Comparison of ENCODE assay signal across 10 cellular contexts in the genomic region with DNA sequence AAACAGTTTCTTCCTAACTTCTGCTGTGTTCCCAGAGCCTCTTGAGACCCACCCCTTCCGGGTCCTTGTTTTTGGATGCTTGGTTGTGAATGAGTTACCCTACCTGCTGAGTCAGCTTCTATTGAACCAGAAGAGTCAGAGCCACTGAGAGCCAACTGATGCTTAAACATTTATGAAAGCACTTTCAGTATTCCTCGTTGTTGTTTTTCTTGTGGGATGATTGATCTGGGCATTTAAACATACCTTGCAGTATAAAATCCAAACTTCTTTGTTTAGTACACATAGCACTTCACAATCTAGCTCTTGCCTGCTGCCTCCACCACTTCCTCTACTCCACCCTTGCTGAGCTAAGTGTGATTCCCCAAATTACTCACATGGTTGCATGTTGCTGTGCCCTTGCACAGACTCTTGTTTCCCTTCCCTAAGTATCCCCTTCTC. TPM values are rescaled to one million over a fixed set of nuclear protein-coding genes. Genes with fewer than 3 reads are reported as not detected.
A peak's percentile ranks its signal among the peaks of the same experiment; 100 is the strongest.
DNase-seq lines count a peak whose midpoint lies in the region; ATAC-seq, FAIRE-seq and TF ChIP-seq lines count a peak whose summit lies in the region.
"Had no signal": no experiment of that assay in that cellular context is flagged by ENCODE, and none has a peak within 500 bp of the region (broad histone marks: within the 10 kb centered on the region; RNA-seq: fewer than 3 reads in every experiment).

No MANE protein-coding gene starts in this region.

- no peak overlapping the region for H3K4me3 Mint-ChIP-seq in glutamatergic neuron (ENCODE audit: unreplicated experiment)
- H3K4me3 Mint-ChIP-seq: activated naive CD8-positive, alpha-beta T cell; neural crest cell had no signal

- 77 to 83% (median 82%) methylated on average over 2 of the region's 2 CpGs for WGBS in psoas muscle, 3 donors

- no peak overlapping the region for H3K9ac ChIP-seq in OCI-LY3 (ENCODE audit: low read length)

- H3K36me3 Mint-ChIP-seq in glutamatergic neuron (ENCODE audit: unreplicated experiment) = no peaks in the 10 kb centered on the region
- H3K36me3 Mint-ChIP-seq: activated naive CD8-positive, alpha-beta T cell had no signal

- H3K4me3 ChIP-seq in OCI-LY3 (ENCODE audit: low read length) (peak overlapping the region; percentile 8; the same call in 1 of the 2 replicates), left lung (no peak overlapping the region), psoas muscle (no peak overlapping the region)

- no peak for DNase-seq in GM18507 (ENCODE audit: extremely low spot score, insufficient read length, low read depth)
- no peak for DNase-seq in left lung
- no peak for DNase-seq in psoas muscle
- DNase-seq in NCI-H1105 treated with DMSO at 0.1 percent for 48 hours (lab: John Stamatoyannopoulos, UW) = no peak
- no peak for DNase-seq in D341Med (ENCODE audit: low spot score)
- DNase-seq in glutamatergic neuron = no peak

- intact Hi-C loops in left lung (cut with DNase I) (no loop called here), psoas muscle (cut with DNase I) (no loop called here)

- H3K4me1 ChIP-seq in OCI-LY3 (ENCODE audit: low read length) (peaks cover 13% of the 10 kb centered on the region), left lung (peaks cover 16 to 20% of the 10 kb centered on the region in 2 donors), psoas muscle (peaks cover 15% of the 10 kb centered on the region)

- H3K9me3 ChIP-seq in OCI-LY3 (ENCODE audit: insufficient read depth, low read length) (no peaks in the 10 kb centered on the region), left lung (no peaks in the 10 kb centered on the region), psoas muscle (no peaks in the 10 kb centered on the region)

- TF ChIP-seq CTCF in OCI-LY3 (IDR thresholded peaks at IDR 0.05; ENCODE audit: low read depth, low read length) = no peak
- TF ChIP-seq CTCF in left lung (IDR thresholded peaks at IDR 0.05) = no peak
- no peak for TF ChIP-seq CTCF in psoas muscle (IDR thresholded peaks at IDR 0.05)
- no peak for TF ChIP-seq CTCF in glutamatergic neuron (IDR thresholded peaks at IDR 0.05; ENCODE audit: partially characterized antibody, unreplicated experiment)

- H2AFZ ChIP-seq in OCI-LY3 (ENCODE audit: low read depth, low read length) = no peak overlapping the region

- H4K20me1 ChIP-seq in OCI-LY3 (ENCODE audit: insufficient read depth, low read length) = no peaks in the 10 kb centered on the region

- H3K79me2 ChIP-seq in OCI-LY3 (ENCODE audit: low read length) = no peaks in the 10 kb centered on the region

- H3K27me3 Mint-ChIP-seq in glutamatergic neuron (ENCODE audit: unreplicated experiment) = peaks cover 5% of the 10 kb centered on the region

- peak; percentile 75 for FAIRE-seq in GM18507 (lab: Jason Lieb, UNC)

- H3K27me3 ChIP-seq in OCI-LY3 (ENCODE audit: low read depth, low read length) = peaks cover 33% of the 10 kb centered on the region
- peaks cover 0 to 20% of the 10 kb centered on the region in 2 donors for H3K27me3 ChIP-seq in left lung
- no peaks in the 10 kb centered on the region for H3K27me3 ChIP-seq in psoas muscle (ENCODE audit: insufficient read depth in 3 of 3, low read length in 2 of 3)

- ATAC-seq in GM21825 (IDR thresholded peaks at IDR 0.05; ENCODE audit: unreplicated experiment) = peak; percentile 72
- ATAC-seq in left lung = peak; percentile 48
- ATAC-seq in psoas muscle = no peak

- H3K36me3 ChIP-seq in OCI-LY3 (replicated peaks; ENCODE audit: low read depth, low read length) (no peaks in the 10 kb centered on the region), left lung (peaks cover 0 to 8% of the 10 kb centered on the region in 2 donors), psoas muscle (ENCODE audit: insufficient read depth in 1 of 2, low read depth in 1 of 2) (peaks cover 4 to 11% of the 10 kb centered on the region in 2 donors)

- H3K4me1 Mint-ChIP-seq in glutamatergic neuron (ENCODE audit: low read depth, unreplicated experiment) = peaks cover 1% of the 10 kb centered on the region

- H3K9me3 Mint-ChIP-seq in glutamatergic neuron (ENCODE audit: unreplicated experiment) = no peaks in the 10 kb centered on the region
- H3K9me3 Mint-ChIP-seq: neural crest cell had no signal

- H3K27ac ChIP-seq in OCI-LY3 (ENCODE audit: low read length) (no peak overlapping the region), left lung (peak overlapping the region in 1 of 2 donors; percentile 39), psoas muscle (no peak overlapping the region)

- no peak overlapping the region for H3K27ac Mint-ChIP-seq in glutamatergic neuron (ENCODE audit: unreplicated experiment)
- H3K27ac Mint-ChIP-seq: activated naive CD8-positive, alpha-beta T cell had no signal

- H3K4me2 ChIP-seq in OCI-LY3 (ENCODE audit: low read length) = peak overlapping the region; percentile 46

RNA-seq across cellular contexts. Expression of a gene that starts 5.5 kb away (rescaled TPM):
- total RNA-seq in left lung = 100 to 1,000 TPM; 133 to 149 TPM
- 10 to 100 TPM in 3 of 4 donors, 1 to 10 TPM in 1; 2.3 to 17.8 (median 15.7) TPM for total RNA-seq in psoas muscle
- 1 to 10 TPM; 3.9 to 4.4 (median 4.0) TPM for polyA plus RNA-seq in psoas muscle
- total RNA-seq in glutamatergic neuron (ENCODE audit: unreplicated experiment) = 20.2 TPM

Comparison
In these comparisons a context has a peak if more than half of its experiments do, and no peak if none do; other contexts are left out.
1. ATAC-seq: peak in GM21825 (single experiment) and left lung (single experiment); none in psoas muscle (0 of 4).